In the genomic region with DNA sequence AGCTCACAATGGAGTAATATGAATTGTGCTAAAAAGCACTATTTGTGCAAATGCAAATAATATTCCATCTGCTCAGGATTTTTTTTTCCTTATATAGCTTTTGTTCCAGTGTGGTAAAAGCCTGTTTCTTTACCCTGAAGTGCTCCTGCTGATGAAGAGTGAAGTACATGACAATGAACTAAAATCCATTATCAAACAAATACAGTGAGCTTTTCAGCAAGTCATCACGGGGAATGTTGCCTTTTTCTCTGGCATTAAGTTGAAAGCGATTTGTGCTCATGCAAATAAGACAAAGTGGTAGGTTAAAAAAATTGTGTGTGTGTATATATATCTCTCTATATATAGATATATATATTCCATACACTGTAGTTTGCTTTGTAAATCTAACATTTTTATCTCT, we compare ENCODE assay signal across 18 cellular contexts. TPM values are rescaled to one million over a fixed set of nuclear protein-coding genes. Genes with fewer than 3 reads are reported as not detected.
DNase-seq lines count a peak whose midpoint lies in the region; ATAC-seq and TF ChIP-seq lines count a peak whose summit lies in the region.
"Had no signal": no experiment of that assay in that cellular context is flagged by ENCODE, and none has a peak within 500 bp of the region (broad histone marks: within the 10 kb centered on the region; RNA-seq: fewer than 3 reads in every experiment).

No MANE protein-coding gene starts in this region.

- H3K4me3 Mint-ChIP-seq in MCF 10A (ENCODE audit: unreplicated experiment), result no peak overlapping the region
- H3K4me3 Mint-ChIP-seq in WTC11, result peak overlapping the region; percentile 22; the same call in 1 of the 2 replicates
- H3K4me3 Mint-ChIP-seq: T-helper 1 cell treated with Interleukin-12 subunit alpha and Interleukin-12 subunit beta and Interleukin-4 antibody, amounts not matched to agents 30 μg/mL and 1 μg/mL, for 36 hours had no signal

- H3K4me3 ChIP-seq in breast epithelium, result no peak overlapping the region
- H3K4me3 ChIP-seq: SK-N-MC had no signal

- no peaks in the 10 kb centered on the region for H3K36me3 Mint-ChIP-seq in MCF 10A (ENCODE audit: insufficient read depth, unreplicated experiment)
- peaks cover 22% of the 10 kb centered on the region for H3K36me3 Mint-ChIP-seq in WTC11

- DNase-seq in MCF 10A (ENCODE audit: unreplicated experiment) (no peak), breast epithelium (ENCODE audit: low spot score in 2 of 2) (no peak), NCI-H2107 treated with DMSO at 0.1 percent for 48 hours (lab: John Stamatoyannopoulos, UW; ENCODE audit: unreplicated experiment) (peak; percentile 77), WTC11 (ENCODE audit: low spot score) (no peak), UCSD-AML1 (lab: John Stamatoyannopoulos, UW; ENCODE audit: unreplicated experiment) (no peak), T-helper 1 cell (no peak)
- DNase-seq: 8988T, NCI-H187, NCI-H446, NCI-H748 treated with DMSO at 0.1 percent for 48 hours had no signal

- no peaks in the 10 kb centered on the region for H3K9me3 ChIP-seq in breast epithelium

- no peaks in the 10 kb centered on the region for H3K27me3 Mint-ChIP-seq in MCF 10A (ENCODE audit: insufficient read depth, unreplicated experiment)
- H3K27me3 Mint-ChIP-seq in WTC11 (ENCODE audit: low read depth), result no peaks in the 10 kb centered on the region

- H3K27ac ChIP-seq in breast epithelium, result no peak overlapping the region
- H3K27ac ChIP-seq: C4-2B, SK-N-MC had no signal

- TF ChIP-seq CTCF in MCF 10A (IDR thresholded peaks at IDR 0.05; ENCODE audit: unreplicated experiment), result no peak
- TF ChIP-seq CTCF in breast epithelium (IDR thresholded peaks at IDR 0.05), result no peak
- TF ChIP-seq CTCF in WTC11 (IDR thresholded peaks at IDR 0.05), result no peak

- no TSS peak for BruUV-seq in MCF 10A (replicated peaks; lab: Mats Ljungman, UMichigan)

- TF ChIP-seq POLR2A in breast epithelium (IDR thresholded peaks at IDR 0.05), result no peak

- POLR2A ChIA-PET in MCF 10A (lab: Yijun Ruan, JAX), result interaction anchor here (0.6 to 1.2 kb wide), 5 partner anchors 10 to 1525 kb away, joined by 3 to 5 read pairs (median 3); no protein-coding TSS in a partner anchor
- POLR2A ChIA-PET in WTC11 (lab: Charles Lee), result no interaction called here

- H3K27me3 ChIP-seq in breast epithelium, result no peaks in the 10 kb centered on the region

- CTCF ChIA-PET in MCF 10A (lab: Yijun Ruan, JAX), result interaction anchor here (0.6 kb wide), 2 partner anchors 148 to 618 kb away, joined by 3 read pairs; no protein-coding TSS in a partner anchor
- CTCF ChIA-PET in WTC11 (lab: Charles Lee), result interaction anchor here (0.9 to 1.7 kb wide), 2 partner anchors 29 to 204 kb away, joined by 3 to 6 read pairs; a partner anchor contains a TSS

- H3K36me3 ChIP-seq in breast epithelium, result no peaks in the 10 kb centered on the region

- intact Hi-C loops in MCF 10A (cut with micrococcal nuclease), result no loop called here
- intact Hi-C loops in breast epithelium (cut with DNase I; ENCODE audit: low total_unique reads), result no loop called here

- H3K27ac Mint-ChIP-seq in MCF 10A (ENCODE audit: low read depth, unreplicated experiment), result peak overlapping the region; percentile 35
- peak overlapping the region; percentile 66 for H3K27ac Mint-ChIP-seq in WTC11
- H3K27ac Mint-ChIP-seq: T-helper 1 cell treated with Interleukin-12 subunit alpha and Interleukin-12 subunit beta and Interleukin-4 antibody, amounts not matched to agents 30 μg/mL and 1 μg/mL, for 36 hours had no signal

- H3K4me1 Mint-ChIP-seq in MCF 10A (ENCODE audit: insufficient read depth, unreplicated experiment) (peaks cover 15% of the 10 kb centered on the region), WTC11 (peaks cover 38% of the 10 kb centered on the region)

- no peaks in the 10 kb centered on the region for H3K4me1 ChIP-seq in breast epithelium

- H3K9me3 Mint-ChIP-seq in MCF 10A (ENCODE audit: unreplicated experiment), result no peaks in the 10 kb centered on the region
- peaks cover 22% of the 10 kb centered on the region for H3K9me3 Mint-ChIP-seq in WTC11
- H3K9me3 Mint-ChIP-seq: T-helper 1 cell treated with Interleukin-12 subunit alpha and Interleukin-12 subunit beta and Interleukin-4 antibody, amounts not matched to agents 30 μg/mL and 1 μg/mL, for 36 hours had no signal

- ATAC-seq in WTC11 (peak; percentile 74), HG03045 (IDR thresholded peaks at IDR 0.05; ENCODE audit: unreplicated experiment) (no peak), HG02798 (IDR thresholded peaks at IDR 0.05; ENCODE audit: poor library complexity, unreplicated experiment) (no peak)
- ATAC-seq: Panc1, Right ventricle myocardium inferior had no signal

TF ChIP-seq in WTC11, 78 proteins besides CTCF, POLR2A, EP300 and RAD21:
- TF ChIP-seq ESRRA (CRISPR knock-in tag; IDR thresholded peaks at IDR 0.05; ENCODE audit: borderline replicate concordance) (no peak), CREB1 (CRISPR knock-in tag; IDR thresholded peaks at IDR 0.05) (no peak), ZNF232 (CRISPR knock-in tag; IDR thresholded peaks at IDR 0.05) (no peak), SMAD4 (CRISPR knock-in tag; IDR thresholded peaks at IDR 0.05) (no peak), CBFB (CRISPR knock-in tag; IDR thresholded peaks at IDR 0.05; ENCODE audit: low read depth) (no peak), FOXK1 (CRISPR knock-in tag; IDR thresholded peaks at IDR 0.05) (no peak)
- TF ChIP-seq, protein P1, sequence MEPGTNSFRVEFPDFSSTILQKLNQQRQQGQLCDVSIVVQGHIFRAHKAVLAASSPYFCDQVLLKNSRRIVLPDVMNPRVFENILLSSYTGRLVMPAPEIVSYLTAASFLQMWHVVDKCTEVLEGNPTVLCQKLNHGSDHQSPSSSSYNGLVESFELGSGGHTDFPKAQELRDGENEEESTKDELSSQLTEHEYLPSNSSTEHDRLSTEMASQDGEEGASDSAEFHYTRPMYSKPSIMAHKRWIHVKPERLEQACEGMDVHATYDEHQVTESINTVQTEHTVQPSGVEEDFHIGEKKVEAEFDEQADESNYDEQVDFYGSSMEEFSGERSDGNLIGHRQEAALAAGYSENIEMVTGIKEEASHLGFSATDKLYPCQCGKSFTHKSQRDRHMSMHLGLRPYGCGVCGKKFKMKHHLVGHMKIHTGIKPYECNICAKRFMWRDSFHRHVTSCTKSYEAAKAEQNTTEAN (CRISPR knock-in tag; IDR thresholded peaks at IDR 0.05), result no peak
- TF ChIP-seq, protein P2, sequence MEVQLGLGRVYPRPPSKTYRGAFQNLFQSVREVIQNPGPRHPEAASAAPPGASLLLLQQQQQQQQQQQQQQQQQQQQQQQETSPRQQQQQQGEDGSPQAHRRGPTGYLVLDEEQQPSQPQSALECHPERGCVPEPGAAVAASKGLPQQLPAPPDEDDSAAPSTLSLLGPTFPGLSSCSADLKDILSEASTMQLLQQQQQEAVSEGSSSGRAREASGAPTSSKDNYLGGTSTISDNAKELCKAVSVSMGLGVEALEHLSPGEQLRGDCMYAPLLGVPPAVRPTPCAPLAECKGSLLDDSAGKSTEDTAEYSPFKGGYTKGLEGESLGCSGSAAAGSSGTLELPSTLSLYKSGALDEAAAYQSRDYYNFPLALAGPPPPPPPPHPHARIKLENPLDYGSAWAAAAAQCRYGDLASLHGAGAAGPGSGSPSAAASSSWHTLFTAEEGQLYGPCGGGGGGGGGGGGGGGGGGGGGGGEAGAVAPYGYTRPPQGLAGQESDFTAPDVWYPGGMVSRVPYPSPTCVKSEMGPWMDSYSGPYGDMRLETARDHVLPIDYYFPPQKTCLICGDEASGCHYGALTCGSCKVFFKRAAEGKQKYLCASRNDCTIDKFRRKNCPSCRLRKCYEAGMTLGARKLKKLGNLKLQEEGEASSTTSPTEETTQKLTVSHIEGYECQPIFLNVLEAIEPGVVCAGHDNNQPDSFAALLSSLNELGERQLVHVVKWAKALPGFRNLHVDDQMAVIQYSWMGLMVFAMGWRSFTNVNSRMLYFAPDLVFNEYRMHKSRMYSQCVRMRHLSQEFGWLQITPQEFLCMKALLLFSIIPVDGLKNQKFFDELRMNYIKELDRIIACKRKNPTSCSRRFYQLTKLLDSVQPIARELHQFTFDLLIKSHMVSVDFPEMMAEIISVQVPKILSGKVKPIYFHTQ (CRISPR knock-in tag; IDR thresholded peaks at IDR 0.05), result no peak
- TF ChIP-seq, protein P3, sequence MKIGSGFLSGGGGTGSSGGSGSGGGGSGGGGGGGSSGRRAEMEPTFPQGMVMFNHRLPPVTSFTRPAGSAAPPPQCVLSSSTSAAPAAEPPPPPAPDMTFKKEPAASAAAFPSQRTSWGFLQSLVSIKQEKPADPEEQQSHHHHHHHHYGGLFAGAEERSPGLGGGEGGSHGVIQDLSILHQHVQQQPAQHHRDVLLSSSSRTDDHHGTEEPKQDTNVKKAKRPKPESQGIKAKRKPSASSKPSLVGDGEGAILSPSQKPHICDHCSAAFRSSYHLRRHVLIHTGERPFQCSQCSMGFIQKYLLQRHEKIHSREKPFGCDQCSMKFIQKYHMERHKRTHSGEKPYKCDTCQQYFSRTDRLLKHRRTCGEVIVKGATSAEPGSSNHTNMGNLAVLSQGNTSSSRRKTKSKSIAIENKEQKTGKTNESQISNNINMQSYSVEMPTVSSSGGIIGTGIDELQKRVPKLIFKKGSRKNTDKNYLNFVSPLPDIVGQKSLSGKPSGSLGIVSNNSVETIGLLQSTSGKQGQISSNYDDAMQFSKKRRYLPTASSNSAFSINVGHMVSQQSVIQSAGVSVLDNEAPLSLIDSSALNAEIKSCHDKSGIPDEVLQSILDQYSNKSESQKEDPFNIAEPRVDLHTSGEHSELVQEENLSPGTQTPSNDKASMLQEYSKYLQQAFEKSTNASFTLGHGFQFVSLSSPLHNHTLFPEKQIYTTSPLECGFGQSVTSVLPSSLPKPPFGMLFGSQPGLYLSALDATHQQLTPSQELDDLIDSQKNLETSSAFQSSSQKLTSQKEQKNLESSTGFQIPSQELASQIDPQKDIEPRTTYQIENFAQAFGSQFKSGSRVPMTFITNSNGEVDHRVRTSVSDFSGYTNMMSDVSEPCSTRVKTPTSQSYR (CRISPR knock-in tag; IDR thresholded peaks at IDR 0.05), result no peak
- TF ChIP-seq, protein P4, sequence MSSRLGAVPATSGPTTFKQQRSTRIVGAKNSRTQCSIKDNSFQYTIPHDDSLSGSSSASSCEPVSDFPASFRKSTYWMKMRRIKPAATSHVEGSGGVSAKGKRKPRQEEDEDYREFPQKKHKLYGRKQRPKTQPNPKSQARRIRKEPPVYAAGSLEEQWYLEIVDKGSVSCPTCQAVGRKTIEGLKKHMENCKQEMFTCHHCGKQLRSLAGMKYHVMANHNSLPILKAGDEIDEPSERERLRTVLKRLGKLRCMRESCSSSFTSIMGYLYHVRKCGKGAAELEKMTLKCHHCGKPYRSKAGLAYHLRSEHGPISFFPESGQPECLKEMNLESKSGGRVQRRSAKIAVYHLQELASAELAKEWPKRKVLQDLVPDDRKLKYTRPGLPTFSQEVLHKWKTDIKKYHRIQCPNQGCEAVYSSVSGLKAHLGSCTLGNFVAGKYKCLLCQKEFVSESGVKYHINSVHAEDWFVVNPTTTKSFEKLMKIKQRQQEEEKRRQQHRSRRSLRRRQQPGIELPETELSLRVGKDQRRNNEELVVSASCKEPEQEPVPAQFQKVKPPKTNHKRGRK (CRISPR knock-in tag; IDR thresholded peaks at IDR 0.05; ENCODE audit: borderline replicate concordance), result no peak

RNA-seq across cellular contexts. Expression of a gene that starts 28.6 kb away (rescaled TPM):
- not detected in 2 replicates for total RNA-seq in MCF 10A (2022)
- under 1 TPM in 2 of 3 donors, not detected in 1; 0.32 to 0.33 TPM for total RNA-seq in breast epithelium
- 0.44 to 0.98 TPM in 2 of 3 replicates, not detected in the other for total RNA-seq in WTC11 (2021)
- total RNA-seq: H4, Right ventricle myocardium inferior had no signal
